Comparison of ENCODE assay signal across 12 cellular contexts in the genomic region with DNA sequence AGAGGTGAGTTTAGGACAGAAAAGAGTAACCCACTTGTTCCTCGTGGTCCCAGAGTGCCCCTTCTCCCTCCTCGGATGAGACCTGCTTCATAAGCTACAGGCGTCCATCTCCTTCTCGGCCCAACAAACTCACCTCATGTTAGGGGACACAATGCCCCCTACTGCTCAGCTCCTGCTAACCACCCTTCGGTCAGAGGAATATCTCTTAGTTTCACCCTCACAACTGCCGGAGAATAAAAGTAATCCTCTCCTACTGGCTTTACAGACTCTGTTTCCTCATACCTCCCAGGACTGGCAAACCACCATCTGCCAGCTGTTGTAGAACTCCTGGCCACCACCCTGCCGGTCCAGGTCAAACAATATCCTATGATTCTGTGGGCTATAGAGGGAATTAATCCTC. TPM values are rescaled to one million over a fixed set of nuclear protein-coding genes. Genes with fewer than 3 reads are reported as not detected.
A peak's percentile ranks its signal among the peaks of the same experiment; 100 is the strongest.
DNase-seq lines count a peak whose midpoint lies in the region; TF ChIP-seq lines count a peak whose summit lies in the region.
"Had no signal": no experiment of that assay in that cellular context is flagged by ENCODE, and none has a peak within 500 bp of the region (broad histone marks: within the 10 kb centered on the region; RNA-seq: fewer than 3 reads in every experiment).

No MANE protein-coding gene starts in this region.

- intact Hi-C loops in breast epithelium (cut with DNase I; ENCODE audit: low total_unique reads): no loop called here

- no peaks in the 10 kb centered on the region; the same call in 1 of the 2 replicates for H3K4me1 ChIP-seq in BE2C
- no peaks in the 10 kb centered on the region for H3K4me1 ChIP-seq in breast epithelium

- no peak for TF ChIP-seq POLR2A in breast epithelium (IDR thresholded peaks at IDR 0.05)

- TF ChIP-seq CTCF in BE2C (IDR thresholded peaks at IDR 0.05; ENCODE audit: low read depth, low read length) (peak; percentile 47), breast epithelium (IDR thresholded peaks at IDR 0.05) (no peak)

- peaks cover 71% of the 10 kb centered on the region for H3K27me3 ChIP-seq in BE2C
- no peaks in the 10 kb centered on the region for H3K27me3 ChIP-seq in breast epithelium

- H3K9me3 ChIP-seq in BE2C (no peaks in the 10 kb centered on the region; the same call in 1 of the 2 replicates), breast epithelium (no peaks in the 10 kb centered on the region)

- DNase-seq in BE2C: peak; percentile 22
- no peak for DNase-seq in breast epithelium (ENCODE audit: low spot score in 2 of 2)
- peak; percentile 82 for DNase-seq in myocyte (ENCODE audit: low read depth)
- DNase-seq in cerebellum (ENCODE audit: low spot score): no peak
- DNase-seq in HK-2 (ENCODE audit: unreplicated experiment): no peak
- no peak for DNase-seq in CD1c-positive myeloid dendritic cell (ENCODE audit: extremely low spot score)
- DNase-seq in AG20443 (ENCODE audit: low spot score): no peak
- DNase-seq: activated T-cell treated with anti-CD3 and anti-CD28 coated beads, Interleukin-2, amount 50 U/mL, for 48 hours; NCI-H1048; NK-92 treated with Interleukin-12 subunit alpha and Interleukin-12 subunit beta, amount 100 ng/mL, for 24 hours; T-helper 9 cell had no signal

- TF ChIP-seq EP300 in Ishikawa (IDR thresholded peaks at IDR 0.05; ENCODE audit: borderline replicate concordance): no peak

- peak; percentile 44; the same call in 1 of the 2 replicates for TF ChIP-seq RAD21 in Ishikawa (IDR thresholded peaks at IDR 0.05; ENCODE audit: low read depth)

- H3K36me3 ChIP-seq in BE2C: no peaks in the 10 kb centered on the region
- no peaks in the 10 kb centered on the region for H3K36me3 ChIP-seq in breast epithelium

- H3K4me3 ChIP-seq in BE2C (ENCODE audit: low read depth, low read length) (no peak overlapping the region), breast epithelium (no peak overlapping the region)

- peak overlapping the region; percentile 48 to 52 for H3K27ac ChIP-seq in breast epithelium

TF ChIP-seq in Ishikawa, 13 proteins besides CTCF, POLR2A, EP300 and RAD21:
- TF ChIP-seq FOXM1 (IDR thresholded peaks at IDR 0.05; ENCODE audit: borderline replicate concordance, low read depth) (no peak), TCF12 (IDR thresholded peaks at IDR 0.05; ENCODE audit: low read depth) (no peak), EGR1 (IDR thresholded peaks at IDR 0.05) (no peak), CEBPB (IDR thresholded peaks at IDR 0.05) (no peak), TEAD4 (IDR thresholded peaks at IDR 0.05) (no peak), ZBTB7A (IDR thresholded peaks at IDR 0.05; ENCODE audit: low read depth) (no peak), NFIC (IDR thresholded peaks at IDR 0.05) (no peak), TAF1 (IDR thresholded peaks at IDR 0.05; ENCODE audit: low read depth) (no peak), YY1 (IDR thresholded peaks at IDR 0.05; ENCODE audit: low read depth) (no peak), USF1 (IDR thresholded peaks at IDR 0.05) (no peak), CREB1 (IDR thresholded peaks at IDR 0.05; ENCODE audit: low read depth) (no peak)
- TF ChIP-seq, protein P1, sequence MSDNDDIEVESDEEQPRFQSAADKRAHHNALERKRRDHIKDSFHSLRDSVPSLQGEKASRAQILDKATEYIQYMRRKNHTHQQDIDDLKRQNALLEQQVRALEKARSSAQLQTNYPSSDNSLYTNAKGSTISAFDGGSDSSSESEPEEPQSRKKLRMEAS (IDR thresholded peaks at IDR 0.05): no peak
- TF ChIP-seq, protein P2, sequence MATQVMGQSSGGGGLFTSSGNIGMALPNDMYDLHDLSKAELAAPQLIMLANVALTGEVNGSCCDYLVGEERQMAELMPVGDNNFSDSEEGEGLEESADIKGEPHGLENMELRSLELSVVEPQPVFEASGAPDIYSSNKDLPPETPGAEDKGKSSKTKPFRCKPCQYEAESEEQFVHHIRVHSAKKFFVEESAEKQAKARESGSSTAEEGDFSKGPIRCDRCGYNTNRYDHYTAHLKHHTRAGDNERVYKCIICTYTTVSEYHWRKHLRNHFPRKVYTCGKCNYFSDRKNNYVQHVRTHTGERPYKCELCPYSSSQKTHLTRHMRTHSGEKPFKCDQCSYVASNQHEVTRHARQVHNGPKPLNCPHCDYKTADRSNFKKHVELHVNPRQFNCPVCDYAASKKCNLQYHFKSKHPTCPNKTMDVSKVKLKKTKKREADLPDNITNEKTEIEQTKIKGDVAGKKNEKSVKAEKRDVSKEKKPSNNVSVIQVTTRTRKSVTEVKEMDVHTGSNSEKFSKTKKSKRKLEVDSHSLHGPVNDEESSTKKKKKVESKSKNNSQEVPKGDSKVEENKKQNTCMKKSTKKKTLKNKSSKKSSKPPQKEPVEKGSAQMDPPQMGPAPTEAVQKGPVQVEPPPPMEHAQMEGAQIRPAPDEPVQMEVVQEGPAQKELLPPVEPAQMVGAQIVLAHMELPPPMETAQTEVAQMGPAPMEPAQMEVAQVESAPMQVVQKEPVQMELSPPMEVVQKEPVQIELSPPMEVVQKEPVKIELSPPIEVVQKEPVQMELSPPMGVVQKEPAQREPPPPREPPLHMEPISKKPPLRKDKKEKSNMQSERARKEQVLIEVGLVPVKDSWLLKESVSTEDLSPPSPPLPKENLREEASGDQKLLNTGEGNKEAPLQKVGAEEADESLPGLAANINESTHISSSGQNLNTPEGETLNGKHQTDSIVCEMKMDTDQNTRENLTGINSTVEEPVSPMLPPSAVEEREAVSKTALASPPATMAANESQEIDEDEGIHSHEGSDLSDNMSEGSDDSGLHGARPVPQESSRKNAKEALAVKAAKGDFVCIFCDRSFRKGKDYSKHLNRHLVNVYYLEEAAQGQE (IDR thresholded peaks at IDR 0.05; ENCODE audit: low read depth): no peak

RNA-seq across cellular contexts. Expression of gene AKR1B15, which starts 3.2 kb away (rescaled TPM):
- polyA plus RNA-seq in BE2C (2012; ENCODE audit: insufficient read depth, insufficient read length, low read depth): 0.22 TPM
- total RNA-seq in breast epithelium (1 to 10 TPM in 2 of 3 donors, under 1 TPM in 1; 0.33 to 5.6 (median 3.5) TPM), myocyte (1.2 and 1.8 TPM in 2 replicates), cerebellum (not detected)
- polyA plus RNA-seq in myocyte (2012): 0.19 TPM

RNA-seq across cellular contexts. Expression of gene AKR1B10, which starts 24.7 kb away (rescaled TPM):
- not detected for polyA plus RNA-seq in BE2C (2012; ENCODE audit: insufficient read depth, insufficient read length, low read depth)
- total RNA-seq in breast epithelium: 1 to 10 TPM in 2 of 3 donors, not detected in 1; 2.1 to 2.9 TPM
- 2.7 and 3.2 TPM in 2 replicates for total RNA-seq in myocyte
- polyA plus RNA-seq in myocyte (2012): 0.91 TPM
- 0.54 TPM for total RNA-seq in cerebellum

Comparison
In these comparisons a context has a peak if more than half of its experiments do, and no peak if none do; other contexts are left out.
1. DNase-seq: peak in BE2C (single experiment) and myocyte (single experiment); none in breast epithelium (0 of 2), cerebellum (single experiment), HK-2 (single experiment), CD1c-positive myeloid dendritic cell (single experiment) and AG20443 (single experiment).